28 cellular contexts compared by ENCODE assay signal in the genomic region with DNA sequence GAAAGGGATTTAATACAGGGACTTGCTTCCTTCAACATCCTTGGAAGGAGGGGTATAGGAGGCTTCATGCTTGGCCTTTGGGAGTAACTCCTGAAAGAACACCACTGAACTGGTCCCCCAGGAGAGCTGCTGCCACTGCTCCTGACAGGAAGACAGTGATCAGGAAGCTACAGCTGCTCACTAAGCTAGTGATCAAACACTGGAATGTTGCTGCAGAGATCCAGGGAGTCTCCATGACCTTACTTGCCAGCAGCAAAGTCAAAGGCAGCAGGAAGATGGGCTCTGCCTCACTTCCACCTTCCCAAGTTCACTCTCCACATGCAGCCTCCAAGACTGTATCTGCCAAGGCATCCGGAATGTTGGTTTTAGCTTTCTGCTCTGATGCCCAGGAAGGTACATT. TPM values are rescaled to one million over a fixed set of nuclear protein-coding genes. Genes with fewer than 3 reads are reported as not detected.
DNase-seq lines count a peak whose midpoint lies in the region; ATAC-seq lines count a peak whose summit lies in the region.
"Had no signal": no experiment of that assay in that cellular context is flagged by ENCODE, and none has a peak within 500 bp of the region (broad histone marks: within the 10 kb centered on the region; RNA-seq: fewer than 3 reads in every experiment).

No MANE protein-coding gene starts in this region.

- POLR2A ChIA-PET in activated CD4-positive, alpha-beta T cell treated with anti-CD3 and anti-CD28 coated beads, Interleukin-2, amount 10 ng/mL, durations not matched to agents 7 days and 5 days (lab: Charles Lee) = no interaction called here
- POLR2A ChIA-PET in activated CD8-positive, alpha-beta T cell treated with anti-CD3 and anti-CD28 coated beads, Interleukin-2, amount 10 ng/mL, durations not matched to agents 7 days and 5 days (lab: Charles Lee) = interaction anchor here (0.5 to 15.8 kb wide), 4 partner anchors 28 to 1378 kb away, joined by 3 to 351 read pairs (median 5); partner anchors contain the start of gene PIM1

- no peak overlapping the region for H3K4me3 ChIP-seq in H7 (ENCODE audit: insufficient read depth, low read depth, low read length)
- H3K4me3 ChIP-seq: ascending aorta, mucosa of descending colon, smooth muscle cell, thoracic aorta had no signal

- CTCF ChIA-PET in activated CD4-positive, alpha-beta T cell treated with anti-CD3 and anti-CD28 coated beads, Interleukin-2, amount 10 ng/mL, durations not matched to agents 7 days and 5 days (lab: Charles Lee) = interaction anchor here (1.2 to 3.9 kb wide), 4 partner anchors 8 to 183 kb away, joined by 4 to 20 read pairs (median 8); no protein-coding TSS in a partner anchor
- CTCF ChIA-PET in activated CD8-positive, alpha-beta T cell treated with anti-CD3 and anti-CD28 coated beads, Interleukin-2, amount 10 ng/mL, durations not matched to agents 7 days and 5 days (lab: Charles Lee) = interaction anchor here (1.0 to 22.1 kb wide), 7 partner anchors 8 to 180 kb away, joined by 3 to 769 read pairs (median 4); no protein-coding TSS in a partner anchor

- no peaks in the 10 kb centered on the region for H3K9me3 Mint-ChIP-seq in activated CD4-positive, alpha-beta T cell treated with anti-CD3 and anti-CD28 coated beads, Interleukin-2, amount 10 ng/mL, durations not matched to agents 7 days and 5 days
- H3K9me3 Mint-ChIP-seq in activated CD8-positive, alpha-beta T cell treated with anti-CD3 and anti-CD28 coated beads, Interleukin-2, amount 10 ng/mL, durations not matched to agents 7 days and 5 days (ENCODE audit: insufficient read depth) = no peaks in the 10 kb centered on the region
- no peaks in the 10 kb centered on the region for H3K9me3 Mint-ChIP-seq in natural killer cell treated with Interleukin-12 subunit alpha and Interleukin-12 subunit beta and Interleukin-15 and Interleukin-18, amount 100 ng/mL, for 72 hours
- H3K9me3 Mint-ChIP-seq: activated naive CD8-positive, alpha-beta T cell treated with anti-CD3 and anti-CD28 coated beads for 36 hours; CD4-positive, CD25-positive, alpha-beta regulatory T cell had no signal

- H3K36me3 Mint-ChIP-seq in activated CD4-positive, alpha-beta T cell treated with anti-CD3 and anti-CD28 coated beads, Interleukin-2, amount 10 ng/mL, durations not matched to agents 7 days and 5 days (ENCODE audit: low read depth) = peaks cover 2% of the 10 kb centered on the region
- H3K36me3 Mint-ChIP-seq in activated CD8-positive, alpha-beta T cell treated with anti-CD3 and anti-CD28 coated beads, Interleukin-2, amount 10 ng/mL, durations not matched to agents 7 days and 5 days (ENCODE audit: low read depth) = peaks cover 2% of the 10 kb centered on the region
- no peaks in the 10 kb centered on the region for H3K36me3 Mint-ChIP-seq in natural killer cell treated with Interleukin-12 subunit alpha and Interleukin-12 subunit beta and Interleukin-15 and Interleukin-18, amount 100 ng/mL, for 72 hours
- H3K36me3 Mint-ChIP-seq: activated naive CD8-positive, alpha-beta T cell treated with anti-CD3 and anti-CD28 coated beads for 36 hours; CD4-positive, CD25-positive, alpha-beta regulatory T cell had no signal

- H3K27me3 Mint-ChIP-seq in activated CD4-positive, alpha-beta T cell treated with anti-CD3 and anti-CD28 coated beads, Interleukin-2, amount 10 ng/mL, durations not matched to agents 7 days and 5 days = no peaks in the 10 kb centered on the region
- H3K27me3 Mint-ChIP-seq in activated CD8-positive, alpha-beta T cell treated with anti-CD3 and anti-CD28 coated beads, Interleukin-2, amount 10 ng/mL, durations not matched to agents 7 days and 5 days (ENCODE audit: low read depth) = no peaks in the 10 kb centered on the region
- H3K27me3 Mint-ChIP-seq in natural killer cell treated with Interleukin-12 subunit alpha and Interleukin-12 subunit beta and Interleukin-15 and Interleukin-18, amount 100 ng/mL, for 72 hours = no peaks in the 10 kb centered on the region
- H3K27me3 Mint-ChIP-seq: activated naive CD8-positive, alpha-beta T cell treated with anti-CD3 and anti-CD28 coated beads for 36 hours; CD4-positive, CD25-positive, alpha-beta regulatory T cell had no signal

- H3K36me3 ChIP-seq in H7 (replicated peaks; ENCODE audit: control insufficient read depth, insufficient read depth, low read length) = no peaks in the 10 kb centered on the region
- H3K36me3 ChIP-seq: ascending aorta, thoracic aorta had no signal

- no peak for DNase-seq in activated CD4-positive, alpha-beta T cell treated with anti-CD3 and anti-CD28 coated beads, Interleukin-2, amount 10 ng/mL, durations not matched to agents 7 days and 5 days
- DNase-seq in activated CD4-positive, alpha-beta T cell treated with anti-CD3 and anti-CD28 coated beads for 1 hour = no peak
- DNase-seq in H7 = peak; percentile 19
- no peak for DNase-seq in activated CD8-positive, alpha-beta T cell treated with anti-CD3 and anti-CD28 coated beads, Interleukin-2, amount 10 ng/mL, durations not matched to agents 7 days and 5 days
- no peak for DNase-seq in natural killer cell treated with Interleukin-12 subunit alpha and Interleukin-12 subunit beta and Interleukin-15 and Interleukin-18, amount 100 ng/mL, for 72 hours (ENCODE audit: low spot score)
- no peak for DNase-seq in AG08395 (ENCODE audit: low spot score)
- no peak for DNase-seq in activated CD4-positive, CD25-positive, alpha-beta regulatory T cell (lab: John Stamatoyannopoulos, UW)
- DNase-seq: activated CD4-positive, alpha-beta T cell treated with anti-CD3 and anti-CD28 coated beads for 48 hours; activated effector memory CD4-positive, alpha-beta T cell treated with anti-CD3 and anti-CD28 coated beads, Interleukin-2, amount 50 U/mL, for 16 hours; activated naive CD8-positive, alpha-beta T cell treated with anti-CD3 and anti-CD28 coated beads for 36 hours; CD4-positive, CD25-positive, alpha-beta regulatory T cell; effector CD4-positive, alpha-beta T cell; hippocampal formation; Kasumi-1; left cardiac atrium; mucosa of descending colon; NCI-H1417; NCI-H2029; NCI-H524; nephron progenitor cell; PC-3; stimulated activated naive CD8-positive, alpha-beta T cell treated with anti-CD3 and anti-CD28 coated beads, Interleukin-15, Interleukin-2, amounts not matched to agents 100 U/mL and 50 U/mL, for 24 hours had no signal

- no peak for ATAC-seq in activated CD8-positive, alpha-beta T cell treated with anti-CD3 and anti-CD28 coated beads, Interleukin-2, amount 10 ng/mL, durations not matched to agents 7 days and 5 days
- ATAC-seq in natural killer cell treated with Interleukin-12 subunit alpha and Interleukin-12 subunit beta and Interleukin-15 and Interleukin-18, amount 100 ng/mL, for 72 hours = no peak
- no peak for ATAC-seq in HG03108 (IDR thresholded peaks at IDR 0.05; ENCODE audit: unreplicated experiment)
- ATAC-seq: left cardiac atrium; PC-3; Right ventricle myocardium inferior; SK-N-SH treated with all-trans-retinoic acid at 6 μM for 48 hours; stimulated activated naive CD8-positive, alpha-beta T cell treated with anti-CD3 and anti-CD28 coated beads, Interleukin-15, Interleukin-2, amounts not matched to agents 100 U/mL and 50 U/mL, for 24 hours had no signal

- peak overlapping the region; percentile 55 for H3K27ac Mint-ChIP-seq in activated CD4-positive, alpha-beta T cell treated with anti-CD3 and anti-CD28 coated beads, Interleukin-2, amount 10 ng/mL, durations not matched to agents 7 days and 5 days
- peak overlapping the region; percentile 88 for H3K27ac Mint-ChIP-seq in activated CD8-positive, alpha-beta T cell treated with anti-CD3 and anti-CD28 coated beads, Interleukin-2, amount 10 ng/mL, durations not matched to agents 7 days and 5 days
- peak overlapping the region; percentile 88 to 89 for H3K27ac Mint-ChIP-seq in natural killer cell treated with Interleukin-12 subunit alpha and Interleukin-12 subunit beta and Interleukin-15 and Interleukin-18, amount 100 ng/mL, for 72 hours
- H3K27ac Mint-ChIP-seq: nephron progenitor cell had no signal

- no peak overlapping the region for H3K4me3 Mint-ChIP-seq in activated CD4-positive, alpha-beta T cell treated with anti-CD3 and anti-CD28 coated beads, Interleukin-2, amount 10 ng/mL, durations not matched to agents 7 days and 5 days
- no peak overlapping the region for H3K4me3 Mint-ChIP-seq in activated CD8-positive, alpha-beta T cell treated with anti-CD3 and anti-CD28 coated beads, Interleukin-2, amount 10 ng/mL, durations not matched to agents 7 days and 5 days
- peak overlapping the region; percentile 79 for H3K4me3 Mint-ChIP-seq in natural killer cell treated with Interleukin-12 subunit alpha and Interleukin-12 subunit beta and Interleukin-15 and Interleukin-18, amount 100 ng/mL, for 72 hours
- H3K4me3 Mint-ChIP-seq: activated naive CD8-positive, alpha-beta T cell treated with anti-CD3 and anti-CD28 coated beads for 36 hours; nephron progenitor cell had no signal

- H3K27me3 ChIP-seq in H7 (ENCODE audit: control insufficient read depth, insufficient read depth, low read length) = no peaks in the 10 kb centered on the region
- H3K27me3 ChIP-seq: ascending aorta had no signal

- H3K4me1 Mint-ChIP-seq in activated CD4-positive, alpha-beta T cell treated with anti-CD3 and anti-CD28 coated beads, Interleukin-2, amount 10 ng/mL, durations not matched to agents 7 days and 5 days = peaks cover 46% of the 10 kb centered on the region
- peaks cover 60% of the 10 kb centered on the region for H3K4me1 Mint-ChIP-seq in activated CD8-positive, alpha-beta T cell treated with anti-CD3 and anti-CD28 coated beads, Interleukin-2, amount 10 ng/mL, durations not matched to agents 7 days and 5 days (ENCODE audit: low read depth)
- peaks cover 40 to 50% of the 10 kb centered on the region in 2 donors for H3K4me1 Mint-ChIP-seq in natural killer cell treated with Interleukin-12 subunit alpha and Interleukin-12 subunit beta and Interleukin-15 and Interleukin-18, amount 100 ng/mL, for 72 hours (ENCODE audit: low read depth in 2 of 2)

RNA-seq across cellular contexts. Expression of gene PIM1, which starts 31.8 kb away (rescaled TPM):
- total RNA-seq in activated CD4-positive, alpha-beta T cell treated with anti-CD3 and anti-CD28 coated beads, Interleukin-2, amount 10 ng/mL, durations not matched to agents 7 days and 5 days = 100 to 1,000 TPM; 393 to 412 TPM
- 89.7 and 93.6 TPM in 2 replicates for total RNA-seq in H7 (2014; rRNA removed; shearing (Covaris generic))
- total RNA-seq in activated CD8-positive, alpha-beta T cell treated with anti-CD3 and anti-CD28 coated beads, Interleukin-2, amount 10 ng/mL, durations not matched to agents 7 days and 5 days = 100 to 1,000 TPM; 432 to 449 TPM
- 100 to 1,000 TPM; 511 to 723 TPM for total RNA-seq in natural killer cell treated with Interleukin-12 subunit alpha and Interleukin-12 subunit beta and Interleukin-15 and Interleukin-18, amount 100 ng/mL, for 72 hours

RNA-seq across cellular contexts. Expression of gene TBC1D22B, which starts 55.8 kb away (rescaled TPM):
- 10 to 100 TPM; 15.3 to 16.6 TPM for total RNA-seq in activated CD4-positive, alpha-beta T cell treated with anti-CD3 and anti-CD28 coated beads, Interleukin-2, amount 10 ng/mL, durations not matched to agents 7 days and 5 days
- 14.5 and 17.5 TPM in 2 replicates for total RNA-seq in H7 (2014; rRNA removed; shearing (Covaris generic))
- total RNA-seq in activated CD8-positive, alpha-beta T cell treated with anti-CD3 and anti-CD28 coated beads, Interleukin-2, amount 10 ng/mL, durations not matched to agents 7 days and 5 days = 10 to 100 TPM; 15.4 TPM
- total RNA-seq in natural killer cell treated with Interleukin-12 subunit alpha and Interleukin-12 subunit beta and Interleukin-15 and Interleukin-18, amount 100 ng/mL, for 72 hours = 10 to 100 TPM; 27.3 to 37.8 TPM

RNA-seq across cellular contexts. Expression of gene TMEM217, which starts 56.2 kb away (rescaled TPM):
- 1 to 10 TPM in 1 of 2 experiments, under 1 TPM in 1; 0.92 to 1.3 TPM for total RNA-seq in activated CD4-positive, alpha-beta T cell treated with anti-CD3 and anti-CD28 coated beads, Interleukin-2, amount 10 ng/mL, durations not matched to agents 7 days and 5 days
- total RNA-seq in H7 (2014; rRNA removed; shearing (Covaris generic)) = 0.14 TPM in 1 of 2 replicates, not detected in the other
- 1 to 10 TPM; 3.1 to 3.2 TPM for total RNA-seq in activated CD8-positive, alpha-beta T cell treated with anti-CD3 and anti-CD28 coated beads, Interleukin-2, amount 10 ng/mL, durations not matched to agents 7 days and 5 days
- 10 to 100 TPM; 23.5 to 23.7 TPM for total RNA-seq in natural killer cell treated with Interleukin-12 subunit alpha and Interleukin-12 subunit beta and Interleukin-15 and Interleukin-18, amount 100 ng/mL, for 72 hours
- total RNA-seq: ascending aorta had no signal

Comparison
In these comparisons a context has a peak if more than half of its experiments do, and no peak if none do; other contexts are left out.
1. RNA of gene TMEM217, which starts 56.2 kb away (total RNA-seq): 23.5 to 23.7 TPM in natural killer cell treated with Interleukin-12 subunit alpha and Interleukin-12 subunit beta and Interleukin-15 and Interleukin-18, amount 100 ng/mL, for 72 hours; 3.1 to 3.2 TPM in activated CD8-positive, alpha-beta T cell treated with anti-CD3 and anti-CD28 coated beads, Interleukin-2, amount 10 ng/mL, durations not matched to agents 7 days and 5 days, 0.92 to 1.3 TPM in activated CD4-positive, alpha-beta T cell treated with anti-CD3 and anti-CD28 coated beads, Interleukin-2, amount 10 ng/mL, durations not matched to agents 7 days and 5 days and 0.14 TPM in H7; every median in the first group is over 4 times any median in the second.
2. Peak in every context shown above with its lines, with median percentiles within 50 percentile points of each other: H3K27ac Mint-ChIP-seq.